In the genomic region with DNA sequence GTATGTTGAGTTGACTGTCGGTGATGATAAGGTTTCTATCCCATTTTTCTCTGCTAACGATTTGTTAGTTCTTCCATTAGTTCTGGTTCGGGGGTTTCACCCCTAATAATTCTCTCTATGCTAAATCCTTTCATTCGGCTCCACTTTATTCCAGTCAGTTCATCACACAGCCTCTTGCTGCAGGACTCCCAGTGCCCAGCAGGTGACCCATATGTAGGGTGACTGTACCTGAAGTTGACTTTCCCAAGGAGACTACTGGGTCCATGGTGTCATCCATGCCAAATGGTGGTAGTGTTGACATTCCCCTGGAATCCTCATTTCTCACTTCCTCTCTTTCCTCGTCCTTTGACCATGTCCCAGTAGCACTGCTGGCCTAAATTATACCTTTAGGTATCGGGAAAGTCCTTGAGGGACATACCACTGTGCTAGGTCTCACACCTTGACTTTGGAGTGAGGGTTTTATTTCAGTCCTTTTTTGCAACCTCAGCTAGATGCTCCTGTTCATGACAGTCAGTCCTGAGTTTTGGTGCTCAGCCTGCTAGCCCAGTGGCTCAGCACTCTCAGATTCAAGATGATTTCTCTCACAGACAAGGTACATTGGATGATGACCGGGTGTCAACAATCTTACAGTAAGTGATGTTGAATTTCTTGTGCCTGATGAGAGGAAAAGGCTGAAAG, we compare ENCODE assay signal across 1 cellular context.
TF ChIP-seq lines count a peak whose summit lies in the region.

No MANE protein-coding gene starts in this region.

TF ChIP-seq in H1, 55 proteins besides CTCF, POLR2A, EP300 and RAD21 (continued from another document):
- TF ChIP-seq, protein P1, sequence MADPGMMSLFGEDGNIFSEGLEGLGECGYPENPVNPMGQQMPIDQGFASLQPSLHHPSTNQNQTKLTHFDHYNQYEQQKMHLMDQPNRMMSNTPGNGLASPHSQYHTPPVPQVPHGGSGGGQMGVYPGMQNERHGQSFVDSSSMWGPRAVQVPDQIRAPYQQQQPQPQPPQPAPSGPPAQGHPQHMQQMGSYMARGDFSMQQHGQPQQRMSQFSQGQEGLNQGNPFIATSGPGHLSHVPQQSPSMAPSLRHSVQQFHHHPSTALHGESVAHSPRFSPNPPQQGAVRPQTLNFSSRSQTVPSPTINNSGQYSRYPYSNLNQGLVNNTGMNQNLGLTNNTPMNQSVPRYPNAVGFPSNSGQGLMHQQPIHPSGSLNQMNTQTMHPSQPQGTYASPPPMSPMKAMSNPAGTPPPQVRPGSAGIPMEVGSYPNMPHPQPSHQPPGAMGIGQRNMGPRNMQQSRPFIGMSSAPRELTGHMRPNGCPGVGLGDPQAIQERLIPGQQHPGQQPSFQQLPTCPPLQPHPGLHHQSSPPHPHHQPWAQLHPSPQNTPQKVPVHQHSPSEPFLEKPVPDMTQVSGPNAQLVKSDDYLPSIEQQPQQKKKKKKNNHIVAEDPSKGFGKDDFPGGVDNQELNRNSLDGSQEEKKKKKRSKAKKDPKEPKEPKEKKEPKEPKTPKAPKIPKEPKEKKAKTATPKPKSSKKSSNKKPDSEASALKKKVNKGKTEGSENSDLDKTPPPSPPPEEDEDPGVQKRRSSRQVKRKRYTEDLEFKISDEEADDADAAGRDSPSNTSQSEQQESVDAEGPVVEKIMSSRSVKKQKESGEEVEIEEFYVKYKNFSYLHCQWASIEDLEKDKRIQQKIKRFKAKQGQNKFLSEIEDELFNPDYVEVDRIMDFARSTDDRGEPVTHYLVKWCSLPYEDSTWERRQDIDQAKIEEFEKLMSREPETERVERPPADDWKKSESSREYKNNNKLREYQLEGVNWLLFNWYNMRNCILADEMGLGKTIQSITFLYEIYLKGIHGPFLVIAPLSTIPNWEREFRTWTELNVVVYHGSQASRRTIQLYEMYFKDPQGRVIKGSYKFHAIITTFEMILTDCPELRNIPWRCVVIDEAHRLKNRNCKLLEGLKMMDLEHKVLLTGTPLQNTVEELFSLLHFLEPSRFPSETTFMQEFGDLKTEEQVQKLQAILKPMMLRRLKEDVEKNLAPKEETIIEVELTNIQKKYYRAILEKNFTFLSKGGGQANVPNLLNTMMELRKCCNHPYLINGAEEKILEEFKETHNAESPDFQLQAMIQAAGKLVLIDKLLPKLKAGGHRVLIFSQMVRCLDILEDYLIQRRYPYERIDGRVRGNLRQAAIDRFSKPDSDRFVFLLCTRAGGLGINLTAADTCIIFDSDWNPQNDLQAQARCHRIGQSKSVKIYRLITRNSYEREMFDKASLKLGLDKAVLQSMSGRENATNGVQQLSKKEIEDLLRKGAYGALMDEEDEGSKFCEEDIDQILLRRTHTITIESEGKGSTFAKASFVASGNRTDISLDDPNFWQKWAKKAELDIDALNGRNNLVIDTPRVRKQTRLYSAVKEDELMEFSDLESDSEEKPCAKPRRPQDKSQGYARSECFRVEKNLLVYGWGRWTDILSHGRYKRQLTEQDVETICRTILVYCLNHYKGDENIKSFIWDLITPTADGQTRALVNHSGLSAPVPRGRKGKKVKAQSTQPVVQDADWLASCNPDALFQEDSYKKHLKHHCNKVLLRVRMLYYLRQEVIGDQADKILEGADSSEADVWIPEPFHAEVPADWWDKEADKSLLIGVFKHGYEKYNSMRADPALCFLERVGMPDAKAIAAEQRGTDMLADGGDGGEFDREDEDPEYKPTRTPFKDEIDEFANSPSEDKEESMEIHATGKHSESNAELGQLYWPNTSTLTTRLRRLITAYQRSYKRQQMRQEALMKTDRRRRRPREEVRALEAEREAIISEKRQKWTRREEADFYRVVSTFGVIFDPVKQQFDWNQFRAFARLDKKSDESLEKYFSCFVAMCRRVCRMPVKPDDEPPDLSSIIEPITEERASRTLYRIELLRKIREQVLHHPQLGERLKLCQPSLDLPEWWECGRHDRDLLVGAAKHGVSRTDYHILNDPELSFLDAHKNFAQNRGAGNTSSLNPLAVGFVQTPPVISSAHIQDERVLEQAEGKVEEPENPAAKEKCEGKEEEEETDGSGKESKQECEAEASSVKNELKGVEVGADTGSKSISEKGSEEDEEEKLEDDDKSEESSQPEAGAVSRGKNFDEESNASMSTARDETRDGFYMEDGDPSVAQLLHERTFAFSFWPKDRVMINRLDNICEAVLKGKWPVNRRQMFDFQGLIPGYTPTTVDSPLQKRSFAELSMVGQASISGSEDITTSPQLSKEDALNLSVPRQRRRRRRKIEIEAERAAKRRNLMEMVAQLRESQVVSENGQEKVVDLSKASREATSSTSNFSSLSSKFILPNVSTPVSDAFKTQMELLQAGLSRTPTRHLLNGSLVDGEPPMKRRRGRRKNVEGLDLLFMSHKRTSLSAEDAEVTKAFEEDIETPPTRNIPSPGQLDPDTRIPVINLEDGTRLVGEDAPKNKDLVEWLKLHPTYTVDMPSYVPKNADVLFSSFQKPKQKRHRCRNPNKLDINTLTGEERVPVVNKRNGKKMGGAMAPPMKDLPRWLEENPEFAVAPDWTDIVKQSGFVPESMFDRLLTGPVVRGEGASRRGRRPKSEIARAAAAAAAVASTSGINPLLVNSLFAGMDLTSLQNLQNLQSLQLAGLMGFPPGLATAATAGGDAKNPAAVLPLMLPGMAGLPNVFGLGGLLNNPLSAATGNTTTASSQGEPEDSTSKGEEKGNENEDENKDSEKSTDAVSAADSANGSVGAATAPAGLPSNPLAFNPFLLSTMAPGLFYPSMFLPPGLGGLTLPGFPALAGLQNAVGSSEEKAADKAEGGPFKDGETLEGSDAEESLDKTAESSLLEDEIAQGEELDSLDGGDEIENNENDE (IDR thresholded peaks at IDR 0.05; ENCODE audit: insufficient replicate concordance, low read length): no peak
- TF ChIP-seq NRF1 (IDR thresholded peaks at IDR 0.05; ENCODE audit: low read depth, low read length): no peak
TF ChIP-seq in H1: peak in this region for 0.
